Comparison of ENCODE assay signal across 9 cellular contexts in genomic region chr2:98026927-98027522, GRCh38. TPM values are rescaled to one million over a fixed set of nuclear protein-coding genes. Genes with fewer than 3 reads are reported as not detected.
DNase-seq lines count a peak whose midpoint lies in the region; ATAC-seq and TF ChIP-seq lines count a peak whose summit lies in the region.
"Had no signal": no experiment of that assay in that cellular context is flagged by ENCODE, and none has a peak within 500 bp of the region (broad histone marks: within the 10 kb centered on the region; RNA-seq: fewer than 3 reads in every experiment).

No MANE protein-coding gene starts in this region.

- no TSS peak for BruUV-seq in A673 (replicated peaks; lab: Mats Ljungman, UMichigan)

- no peaks in the 10 kb centered on the region for H4K20me1 ChIP-seq in Karpas-422 (ENCODE audit: insufficient read depth, low read depth, low read length)

- 0 out of 2 replicates have a peak overlapping the region, but pooled peaks have one; percentile 4 for H2AFZ ChIP-seq in Karpas-422 (ENCODE audit: low read length)

- no peaks in the 10 kb centered on the region for H3K79me2 ChIP-seq in Karpas-422 (ENCODE audit: low read length)

- peak overlapping the region; percentile 74 for H3K4me2 ChIP-seq in Karpas-422 (ENCODE audit: low read depth, low read length, poor library complexity, severe bottlenecking)

- intact Hi-C loops in A673 (cut with micrococcal nuclease; ENCODE audit: unreplicated experiment) (no loop called here), posterior vena cava (cut with DNase I) (no loop called here)

- H3K4me1 ChIP-seq in Karpas-422 (ENCODE audit: low read length) (peaks cover 79% of the 10 kb centered on the region), right atrium auricular region (peaks cover 0 to 14% of the 10 kb centered on the region in 2 donors), A673 (ENCODE audit: insufficient read depth, low read length, poor library complexity, severe bottlenecking) (no peaks in the 10 kb centered on the region)

- no peaks in the 10 kb centered on the region for H3K9me2 ChIP-seq in Karpas-422 (replicated peaks; ENCODE audit: insufficient read depth, low read length)

- H3K9me3 ChIP-seq in Karpas-422 (ENCODE audit: low read length), result no peaks in the 10 kb centered on the region
- no peaks in the 10 kb centered on the region for H3K9me3 ChIP-seq in right atrium auricular region
- H3K9me3 ChIP-seq in A673 (ENCODE audit: low read depth, low read length, poor library complexity, severe bottlenecking), result no peaks in the 10 kb centered on the region

- DNase-seq in Karpas-422 (peak; percentile 94), right atrium auricular region (ENCODE audit: low spot score) (peak; percentile 52), NCI-H69 (lab: John Stamatoyannopoulos, UW) (no peak), A673 (ENCODE audit: low spot score) (no peak), posterior vena cava (ENCODE audit: low spot score) (no peak)
- DNase-seq in activated CD8-positive, alpha-beta memory T cell treated with anti-CD3 and anti-CD28 coated beads, Interleukin-2, amount 50 U/mL, for 4 hours, result no peak
- DNase-seq: IMR-90 had no signal

- H3K27ac ChIP-seq in Karpas-422 (ENCODE audit: low read length) (peak overlapping the region; percentile 95), right atrium auricular region (no peak overlapping the region), A673 (ENCODE audit: low read depth, low read length, poor library complexity, severe bottlenecking) (no peak overlapping the region)

- H3K27me3 ChIP-seq in Karpas-422 (ENCODE audit: low read length) (no peaks in the 10 kb centered on the region), right atrium auricular region (no peaks in the 10 kb centered on the region), A673 (replicated peaks; ENCODE audit: insufficient read depth, low read depth, low read length, poor library complexity) (peaks cover 10% of the 10 kb centered on the region)

- POLR2A ChIA-PET in A673 (lab: Charles Lee; ENCODE audit: low non-redundant PET), result no interaction called here

- ATAC-seq in GM18508 (IDR thresholded peaks at IDR 0.05; ENCODE audit: insufficient read depth, unreplicated experiment) (peak; percentile 84), GM21717 (IDR thresholded peaks at IDR 0.05; ENCODE audit: unreplicated experiment) (peak; percentile 78)

- CTCF ChIA-PET in A673 (lab: Charles Lee), result no interaction called here

- no peaks in the 10 kb centered on the region for H3K36me3 ChIP-seq in Karpas-422 (ENCODE audit: insufficient read depth, low read length)
- H3K36me3 ChIP-seq in right atrium auricular region, result no peaks in the 10 kb centered on the region
- H3K36me3 ChIP-seq in A673 (ENCODE audit: insufficient read depth, low read length, poor library complexity, severe bottlenecking), result no peaks in the 10 kb centered on the region

- H3K4me3 ChIP-seq in Karpas-422 (ENCODE audit: low read length) (peak overlapping the region; percentile 61), right atrium auricular region (no peak overlapping the region), A673 (ENCODE audit: low read depth, low read length, poor library complexity, severe bottlenecking) (no peak overlapping the region)

- H3K9ac ChIP-seq in Karpas-422 (ENCODE audit: low read length), result peak overlapping the region; percentile 63

- TF ChIP-seq CTCF in right atrium auricular region (IDR thresholded peaks at IDR 0.05) (no peak), A673 (conservative IDR thresholded peaks at IDR 0.05; ENCODE audit: low read depth, low read length) (no peak)

RNA-seq across cellular contexts. Expression of gene TMEM131, which starts 31.3 kb away (rescaled TPM):
- total RNA-seq in Karpas-422 (2014; rRNA removed; shearing (Covaris generic); ENCODE audit: low replicate concordance), result 11.2 and 20.9 TPM in 2 replicates
- 10 to 100 TPM; 20.7 to 21.8 TPM for total RNA-seq in right atrium auricular region
- total RNA-seq in A673 (2021), result 26.2 and 28.9 TPM in 2 replicates
- total RNA-seq in posterior vena cava, result 10 to 100 TPM; 37.7 to 37.8 TPM

RNA-seq across cellular contexts. Expression of gene VWA3B, which starts 59.9 kb away (rescaled TPM):
- total RNA-seq in Karpas-422 (2014; rRNA removed; shearing (Covaris generic); ENCODE audit: low replicate concordance), result not detected in 2 replicates
- total RNA-seq in right atrium auricular region (not detected), A673 (2021) (not detected in 2 replicates), posterior vena cava (under 1 TPM in 1 of 2 donors, not detected in 1; 0.29 TPM)
- total RNA-seq: IMR-90 had no signal

Comparison
In these comparisons a context has a peak if more than half of its experiments do, and no peak if none do; other contexts are left out.
1. DNase-seq: peak in Karpas-422 (single experiment) and right atrium auricular region (single experiment); none in NCI-H69 (single experiment), activated CD8-positive, alpha-beta memory T cell treated with anti-CD3 and anti-CD28 coated beads, Interleukin-2, amount 50 U/mL, for 4 hours (single experiment), A673 (single experiment) and posterior vena cava (single experiment).